In the genomic region with DNA sequence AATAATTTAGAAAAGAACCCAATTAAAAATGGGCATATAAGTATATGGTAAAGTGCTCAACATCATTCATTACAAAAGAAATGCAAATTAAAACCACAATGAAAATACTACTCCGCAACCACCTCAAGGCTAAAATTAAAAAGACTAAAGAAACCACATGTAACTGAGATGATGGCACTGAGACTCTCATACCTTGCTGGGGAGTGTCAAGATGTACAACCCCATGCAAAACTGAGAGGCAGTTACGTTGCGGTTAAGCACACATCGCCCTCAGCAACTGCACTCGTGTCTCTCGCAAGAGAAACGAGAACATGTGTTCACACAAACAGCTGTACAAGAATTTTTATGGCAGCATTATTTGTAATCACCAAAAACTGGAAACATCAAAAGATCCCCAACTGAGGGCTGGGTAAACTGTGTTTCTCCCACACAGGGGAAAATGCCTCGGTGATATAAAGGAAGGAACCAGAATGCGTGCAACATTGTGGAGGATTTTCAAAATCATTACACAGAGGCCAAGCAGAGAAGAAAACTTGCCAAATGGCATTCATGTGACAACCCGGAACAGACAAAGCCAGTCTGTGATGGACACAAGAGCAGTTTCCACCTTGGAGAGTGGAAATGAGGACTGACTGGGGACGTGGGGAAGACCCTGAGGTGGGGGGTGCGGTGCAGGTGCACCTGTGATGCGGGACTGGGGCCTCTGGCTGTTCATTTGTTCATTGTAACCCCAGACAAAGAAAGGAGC, we compare ENCODE assay signal across 9 cellular contexts.
DNase-seq lines count a peak whose midpoint lies in the region; ATAC-seq lines count a peak whose summit lies in the region.
"Had no signal": no experiment of that assay in that cellular context is flagged by ENCODE, and none has a peak within 500 bp of the region (broad histone marks: within the 10 kb centered on the region; RNA-seq: fewer than 3 reads in every experiment).

No MANE protein-coding gene starts in this region.

- H3K27ac Mint-ChIP-seq in activated T-helper 1 cell treated with anti-CD3 and anti-CD28 coated beads, Interleukin-12 subunit alpha, Interleukin-12 subunit beta, Interleukin-2, Interleukin-4 antibody, amounts not matched to agents 30 ng/mL and 10 ng/mL and 1 ng/mL, durations not matched to agents 14 hours and 24 hours and 36 hours, result peak overlapping the region; percentile 34
- H3K27ac Mint-ChIP-seq in stimulated activated memory B cell treated with anti-CD40 and anti-IgM and Interleukin-4, amounts not matched to agents 10 μg/mL and 1 μg/mL and 100 μg/mL, for 72 hours, result peak overlapping the region; percentile 31

- H3K9me3 Mint-ChIP-seq in activated T-helper 1 cell treated with anti-CD3 and anti-CD28 coated beads, Interleukin-12 subunit alpha, Interleukin-12 subunit beta, Interleukin-2, Interleukin-4 antibody, amounts not matched to agents 30 ng/mL and 10 ng/mL and 1 ng/mL, durations not matched to agents 14 hours and 24 hours and 36 hours, result no peaks in the 10 kb centered on the region
- H3K9me3 Mint-ChIP-seq in stimulated activated memory B cell treated with anti-CD40 and anti-IgM and Interleukin-4, amounts not matched to agents 10 μg/mL and 1 μg/mL and 100 μg/mL, for 72 hours, result peaks cover 4% of the 10 kb centered on the region

- peak; percentile 100 for ATAC-seq in HG03045 (IDR thresholded peaks at IDR 0.05; ENCODE audit: unreplicated experiment)
- ATAC-seq in stimulated activated memory B cell treated with anti-CD40 and anti-IgM and Interleukin-4, amounts not matched to agents 10 μg/mL and 1 μg/mL and 100 μg/mL, for 72 hours, result peak; percentile 93
- ATAC-seq: A549 had no signal

- H3K4me3 Mint-ChIP-seq in activated T-helper 1 cell treated with anti-CD3 and anti-CD28 coated beads, Interleukin-12 subunit alpha, Interleukin-12 subunit beta, Interleukin-2, Interleukin-4 antibody, amounts not matched to agents 30 ng/mL and 10 ng/mL and 1 ng/mL, durations not matched to agents 14 hours and 24 hours and 36 hours, result peak overlapping the region; percentile 4
- H3K4me3 Mint-ChIP-seq in stimulated activated memory B cell treated with anti-CD40 and anti-IgM and Interleukin-4, amounts not matched to agents 10 μg/mL and 1 μg/mL and 100 μg/mL, for 72 hours, result no peak overlapping the region

- H3K4me1 Mint-ChIP-seq in activated T-helper 1 cell treated with anti-CD3 and anti-CD28 coated beads, Interleukin-12 subunit alpha, Interleukin-12 subunit beta, Interleukin-2, Interleukin-4 antibody, amounts not matched to agents 30 ng/mL and 10 ng/mL and 1 ng/mL, durations not matched to agents 14 hours and 24 hours and 36 hours (ENCODE audit: low read depth), result peaks cover 15% of the 10 kb centered on the region
- H3K4me1 Mint-ChIP-seq in stimulated activated memory B cell treated with anti-CD40 and anti-IgM and Interleukin-4, amounts not matched to agents 10 μg/mL and 1 μg/mL and 100 μg/mL, for 72 hours, result peaks cover 15% of the 10 kb centered on the region

- DNase-seq in activated CD4-positive, alpha-beta T cell treated with anti-CD3 and anti-CD28 coated beads for 24 hours (ENCODE audit: low read depth in 2 of 2), result peak; percentile 11 to 15
- no peak for DNase-seq in activated CD4-positive, alpha-beta T cell treated with anti-CD3 and anti-CD28 coated beads for 4 hours
- peak; percentile 13 for DNase-seq in activated T-helper 1 cell treated with anti-CD3 and anti-CD28 coated beads, Interleukin-12 subunit alpha, Interleukin-12 subunit beta, Interleukin-2, Interleukin-4 antibody, amounts not matched to agents 30 ng/mL and 10 ng/mL and 1 ng/mL, durations not matched to agents 14 hours and 24 hours and 36 hours (ENCODE audit: low spot score)
- no peak for DNase-seq in cerebellar nuclear complex (lab: John Stamatoyannopoulos, UW)
- DNase-seq in NCI-H2029 treated with DMSO at 0.1 percent for 48 hours (lab: John Stamatoyannopoulos, UW), result no peak
- DNase-seq in iPS-NIHi7 (ENCODE audit: extremely low spot score), result no peak

- H3K36me3 Mint-ChIP-seq in activated T-helper 1 cell treated with anti-CD3 and anti-CD28 coated beads, Interleukin-12 subunit alpha, Interleukin-12 subunit beta, Interleukin-2, Interleukin-4 antibody, amounts not matched to agents 30 ng/mL and 10 ng/mL and 1 ng/mL, durations not matched to agents 14 hours and 24 hours and 36 hours (ENCODE audit: low read depth), result no peaks in the 10 kb centered on the region
- H3K36me3 Mint-ChIP-seq in stimulated activated memory B cell treated with anti-CD40 and anti-IgM and Interleukin-4, amounts not matched to agents 10 μg/mL and 1 μg/mL and 100 μg/mL, for 72 hours, result peaks cover 38% of the 10 kb centered on the region

- intact Hi-C loops in activated T-helper 1 cell treated with anti-CD3 and anti-CD28 coated beads, Interleukin-12 subunit alpha, Interleukin-12 subunit beta, Interleukin-2, Interleukin-4 antibody, amounts not matched to agents 30 ng/mL and 10 ng/mL and 1 ng/mL, durations not matched to agents 14 hours and 24 hours and 36 hours (cut with micrococcal nuclease), result loop anchor here (1.0 to 10.0 kb wide), 5 partner anchors 27 to 748 kb away; partner anchors contain the start of genes C6orf120, FAM120B and WDR27

- H3K27me3 Mint-ChIP-seq in activated T-helper 1 cell treated with anti-CD3 and anti-CD28 coated beads, Interleukin-12 subunit alpha, Interleukin-12 subunit beta, Interleukin-2, Interleukin-4 antibody, amounts not matched to agents 30 ng/mL and 10 ng/mL and 1 ng/mL, durations not matched to agents 14 hours and 24 hours and 36 hours (ENCODE audit: insufficient read depth), result peaks cover 20% of the 10 kb centered on the region
- no peaks in the 10 kb centered on the region for H3K27me3 Mint-ChIP-seq in stimulated activated memory B cell treated with anti-CD40 and anti-IgM and Interleukin-4, amounts not matched to agents 10 μg/mL and 1 μg/mL and 100 μg/mL, for 72 hours

Comparison
In these comparisons a context has a peak if more than half of its experiments do, and no peak if none do; other contexts are left out.
1. DNase-seq: peak in activated CD4-positive, alpha-beta T cell treated with anti-CD3 and anti-CD28 coated beads for 24 hours (2 of 2) and activated T-helper 1 cell treated with anti-CD3 and anti-CD28 coated beads, Interleukin-12 subunit alpha, Interleukin-12 subunit beta, Interleukin-2, Interleukin-4 antibody, amounts not matched to agents 30 ng/mL and 10 ng/mL and 1 ng/mL, durations not matched to agents 14 hours and 24 hours and 36 hours (single experiment); none in activated CD4-positive, alpha-beta T cell treated with anti-CD3 and anti-CD28 coated beads for 4 hours (0 of 2), cerebellar nuclear complex (0 of 2), NCI-H2029 treated with DMSO at 0.1 percent for 48 hours (single experiment) and iPS-NIHi7 (single experiment).